3 cellular contexts compared by ENCODE assay signal in the genomic region with DNA sequence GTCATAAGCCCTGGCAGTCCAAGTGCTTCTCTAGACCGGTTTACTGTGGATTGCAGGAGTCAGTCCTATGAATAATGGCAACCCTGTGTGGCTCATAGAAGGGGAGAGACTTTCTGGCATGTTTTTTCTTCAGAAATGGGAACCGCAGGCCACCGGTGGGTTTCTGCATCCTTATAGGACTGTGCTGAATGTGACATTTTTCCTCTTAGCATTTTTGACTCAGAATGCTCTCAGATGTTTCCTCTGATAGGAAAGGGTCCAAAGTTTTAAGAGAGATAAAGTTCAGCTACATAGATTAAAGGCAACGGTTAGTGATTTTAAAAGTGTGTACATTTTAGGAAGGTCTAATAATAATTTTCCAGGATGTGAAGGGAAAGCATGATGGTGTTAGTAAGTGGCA.
TF ChIP-seq lines count a peak whose summit lies in the region.

No MANE protein-coding gene starts in this region.

TF ChIP-seq in A549, 52 proteins besides CTCF, POLR2A, EP300 and RAD21:
- TF ChIP-seq EHMT2 (IDR thresholded peaks at IDR 0.05; ENCODE audit: low read depth) (no peak), HEYL (CRISPR knock-in tag; IDR thresholded peaks at IDR 0.05) (no peak), TP53 (CRISPR knock-in tag; IDR thresholded peaks at IDR 0.05) (no peak)

TF ChIP-seq in GM23338, 12 proteins besides CTCF, POLR2A, EP300 and RAD21 (continues in another document):
- TF ChIP-seq, protein P1, sequence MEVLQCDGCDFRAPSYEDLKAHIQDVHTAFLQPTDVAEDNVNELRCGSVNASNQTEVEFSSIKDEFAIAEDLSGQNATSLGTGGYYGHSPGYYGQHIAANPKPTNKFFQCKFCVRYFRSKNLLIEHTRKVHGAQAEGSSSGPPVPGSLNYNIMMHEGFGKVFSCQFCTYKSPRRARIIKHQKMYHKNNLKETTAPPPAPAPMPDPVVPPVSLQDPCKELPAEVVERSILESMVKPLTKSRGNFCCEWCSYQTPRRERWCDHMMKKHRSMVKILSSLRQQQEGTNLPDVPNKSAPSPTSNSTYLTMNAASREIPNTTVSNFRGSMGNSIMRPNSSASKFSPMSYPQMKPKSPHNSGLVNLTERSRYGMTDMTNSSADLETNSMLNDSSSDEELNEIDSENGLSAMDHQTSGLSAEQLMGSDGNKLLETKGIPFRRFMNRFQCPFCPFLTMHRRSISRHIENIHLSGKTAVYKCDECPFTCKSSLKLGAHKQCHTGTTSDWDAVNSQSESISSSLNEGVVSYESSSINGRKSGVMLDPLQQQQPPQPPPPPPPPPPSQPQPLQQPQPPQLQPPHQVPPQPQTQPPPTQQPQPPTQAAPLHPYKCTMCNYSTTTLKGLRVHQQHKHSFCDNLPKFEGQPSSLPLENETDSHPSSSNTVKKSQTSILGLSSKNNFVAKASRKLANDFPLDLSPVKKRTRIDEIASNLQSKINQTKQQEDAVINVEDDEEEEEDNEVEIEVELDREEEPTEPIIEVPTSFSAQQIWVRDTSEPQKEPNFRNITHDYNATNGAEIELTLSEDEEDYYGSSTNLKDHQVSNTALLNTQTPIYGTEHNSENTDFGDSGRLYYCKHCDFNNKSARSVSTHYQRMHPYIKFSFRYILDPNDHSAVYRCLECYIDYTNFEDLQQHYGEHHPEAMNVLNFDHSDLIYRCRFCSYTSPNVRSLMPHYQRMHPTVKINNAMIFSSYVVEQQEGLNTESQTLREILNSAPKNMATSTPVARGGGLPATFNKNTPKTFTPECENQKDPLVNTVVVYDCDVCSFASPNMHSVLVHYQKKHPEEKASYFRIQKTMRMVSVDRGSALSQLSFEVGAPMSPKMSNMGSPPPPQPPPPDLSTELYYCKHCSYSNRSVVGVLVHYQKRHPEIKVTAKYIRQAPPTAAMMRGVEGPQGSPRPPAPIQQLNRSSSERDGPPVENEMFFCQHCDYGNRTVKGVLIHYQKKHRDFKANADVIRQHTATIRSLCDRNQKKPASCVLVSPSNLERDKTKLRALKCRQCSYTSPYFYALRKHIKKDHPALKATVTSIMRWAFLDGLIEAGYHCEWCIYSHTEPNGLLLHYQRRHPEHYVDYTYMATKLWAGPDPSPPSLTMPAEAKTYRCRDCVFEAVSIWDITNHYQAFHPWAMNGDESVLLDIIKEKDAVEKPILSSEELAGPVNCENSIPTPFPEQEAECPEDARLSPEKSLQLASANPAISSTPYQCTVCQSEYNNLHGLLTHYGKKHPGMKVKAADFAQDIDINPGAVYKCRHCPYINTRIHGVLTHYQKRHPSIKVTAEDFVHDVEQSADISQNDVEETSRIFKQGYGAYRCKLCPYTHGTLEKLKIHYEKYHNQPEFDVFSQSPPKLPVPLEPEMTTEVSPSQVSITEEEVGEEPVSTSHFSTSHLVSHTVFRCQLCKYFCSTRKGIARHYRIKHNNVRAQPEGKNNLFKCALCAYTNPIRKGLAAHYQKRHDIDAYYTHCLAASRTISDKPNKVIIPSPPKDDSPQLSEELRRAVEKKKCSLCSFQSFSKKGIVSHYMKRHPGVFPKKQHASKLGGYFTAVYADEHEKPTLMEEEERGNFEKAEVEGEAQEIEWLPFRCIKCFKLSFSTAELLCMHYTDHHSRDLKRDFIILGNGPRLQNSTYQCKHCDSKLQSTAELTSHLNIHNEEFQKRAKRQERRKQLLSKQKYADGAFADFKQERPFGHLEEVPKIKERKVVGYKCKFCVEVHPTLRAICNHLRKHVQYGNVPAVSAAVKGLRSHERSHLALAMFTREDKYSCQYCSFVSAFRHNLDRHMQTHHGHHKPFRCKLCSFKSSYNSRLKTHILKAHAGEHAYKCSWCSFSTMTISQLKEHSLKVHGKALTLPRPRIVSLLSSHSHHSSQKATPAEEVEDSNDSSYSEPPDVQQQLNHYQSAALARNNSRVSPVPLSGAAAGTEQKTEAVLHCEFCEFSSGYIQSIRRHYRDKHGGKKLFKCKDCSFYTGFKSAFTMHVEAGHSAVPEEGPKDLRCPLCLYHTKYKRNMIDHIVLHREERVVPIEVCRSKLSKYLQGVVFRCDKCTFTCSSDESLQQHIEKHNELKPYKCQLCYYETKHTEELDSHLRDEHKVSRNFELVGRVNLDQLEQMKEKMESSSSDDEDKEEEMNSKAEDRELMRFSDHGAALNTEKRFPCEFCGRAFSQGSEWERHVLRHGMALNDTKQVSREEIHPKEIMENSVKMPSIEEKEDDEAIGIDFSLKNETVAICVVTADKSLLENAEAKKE (CRISPR knock-in tag; IDR thresholded peaks at IDR 0.05): no peak
- no peak for TF ChIP-seq EZH2 (IDR thresholded peaks at IDR 0.05; ENCODE audit: low read depth, unreplicated experiment)
- TF ChIP-seq EZH2phosphoT487 (IDR thresholded peaks at IDR 0.05; ENCODE audit: unreplicated experiment): no peak
- TF ChIP-seq ZNF331 (CRISPR knock-in tag; IDR thresholded peaks at IDR 0.05; ENCODE audit: low read depth): no peak
- TF ChIP-seq STAT1 (IDR thresholded peaks at IDR 0.05; ENCODE audit: unreplicated experiment): no peak
- TF ChIP-seq ZNF114 (CRISPR knock-in tag; IDR thresholded peaks at IDR 0.05): no peak
- no peak for TF ChIP-seq POLR2AphosphoS5 (IDR thresholded peaks at IDR 0.05; ENCODE audit: low read depth)
- TF ChIP-seq, protein P2, sequence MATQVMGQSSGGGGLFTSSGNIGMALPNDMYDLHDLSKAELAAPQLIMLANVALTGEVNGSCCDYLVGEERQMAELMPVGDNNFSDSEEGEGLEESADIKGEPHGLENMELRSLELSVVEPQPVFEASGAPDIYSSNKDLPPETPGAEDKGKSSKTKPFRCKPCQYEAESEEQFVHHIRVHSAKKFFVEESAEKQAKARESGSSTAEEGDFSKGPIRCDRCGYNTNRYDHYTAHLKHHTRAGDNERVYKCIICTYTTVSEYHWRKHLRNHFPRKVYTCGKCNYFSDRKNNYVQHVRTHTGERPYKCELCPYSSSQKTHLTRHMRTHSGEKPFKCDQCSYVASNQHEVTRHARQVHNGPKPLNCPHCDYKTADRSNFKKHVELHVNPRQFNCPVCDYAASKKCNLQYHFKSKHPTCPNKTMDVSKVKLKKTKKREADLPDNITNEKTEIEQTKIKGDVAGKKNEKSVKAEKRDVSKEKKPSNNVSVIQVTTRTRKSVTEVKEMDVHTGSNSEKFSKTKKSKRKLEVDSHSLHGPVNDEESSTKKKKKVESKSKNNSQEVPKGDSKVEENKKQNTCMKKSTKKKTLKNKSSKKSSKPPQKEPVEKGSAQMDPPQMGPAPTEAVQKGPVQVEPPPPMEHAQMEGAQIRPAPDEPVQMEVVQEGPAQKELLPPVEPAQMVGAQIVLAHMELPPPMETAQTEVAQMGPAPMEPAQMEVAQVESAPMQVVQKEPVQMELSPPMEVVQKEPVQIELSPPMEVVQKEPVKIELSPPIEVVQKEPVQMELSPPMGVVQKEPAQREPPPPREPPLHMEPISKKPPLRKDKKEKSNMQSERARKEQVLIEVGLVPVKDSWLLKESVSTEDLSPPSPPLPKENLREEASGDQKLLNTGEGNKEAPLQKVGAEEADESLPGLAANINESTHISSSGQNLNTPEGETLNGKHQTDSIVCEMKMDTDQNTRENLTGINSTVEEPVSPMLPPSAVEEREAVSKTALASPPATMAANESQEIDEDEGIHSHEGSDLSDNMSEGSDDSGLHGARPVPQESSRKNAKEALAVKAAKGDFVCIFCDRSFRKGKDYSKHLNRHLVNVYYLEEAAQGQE (IDR thresholded peaks at IDR 0.05; ENCODE audit: unreplicated experiment): no peak
- TF ChIP-seq NANOG (IDR thresholded peaks at IDR 0.05; ENCODE audit: borderline replicate concordance): no peak
- no peak for TF ChIP-seq CREB1 (CRISPR knock-in tag; IDR thresholded peaks at IDR 0.05; ENCODE audit: low read depth)
- no peak for TF ChIP-seq JUNB (IDR thresholded peaks at IDR 0.05; ENCODE audit: unreplicated experiment)

TF ChIP-seq in GM12878, 131 proteins besides CTCF, POLR2A, EP300 and RAD21:
- TF ChIP-seq MXI1 (IDR thresholded peaks at IDR 0.05; ENCODE audit: low read depth, low read length) (no peak), SUPT20H (IDR thresholded peaks at IDR 0.05; ENCODE audit: borderline replicate concordance, control insufficient read depth, low read depth, low read length) (no peak), HDAC2 (IDR thresholded peaks at IDR 0.05) (no peak), SREBF1 (IDR thresholded peaks at IDR 0.05; ENCODE audit: low read length) (no peak), IKZF1 (conservative IDR thresholded peaks at IDR 0.05) (no peak), MTA2 (IDR thresholded peaks at IDR 0.05; ENCODE audit: low read depth) (no peak), LARP7 (IDR thresholded peaks at IDR 0.05) (no peak), CHD1 (IDR thresholded peaks at IDR 0.05; ENCODE audit: low read depth, low read length) (no peak), ZSCAN29 (IDR thresholded peaks at IDR 0.05) (no peak), CUX1 (IDR thresholded peaks at IDR 0.05; ENCODE audit: insufficient replicate concordance, low read depth, low read length) (no peak), RCOR1 (conservative IDR thresholded peaks at IDR 0.05; ENCODE audit: low read depth, low read length) (no peak), CBX3 (IDR thresholded peaks at IDR 0.05; ENCODE audit: borderline replicate concordance, low read depth) (no peak)
- TF ChIP-seq, protein P3, sequence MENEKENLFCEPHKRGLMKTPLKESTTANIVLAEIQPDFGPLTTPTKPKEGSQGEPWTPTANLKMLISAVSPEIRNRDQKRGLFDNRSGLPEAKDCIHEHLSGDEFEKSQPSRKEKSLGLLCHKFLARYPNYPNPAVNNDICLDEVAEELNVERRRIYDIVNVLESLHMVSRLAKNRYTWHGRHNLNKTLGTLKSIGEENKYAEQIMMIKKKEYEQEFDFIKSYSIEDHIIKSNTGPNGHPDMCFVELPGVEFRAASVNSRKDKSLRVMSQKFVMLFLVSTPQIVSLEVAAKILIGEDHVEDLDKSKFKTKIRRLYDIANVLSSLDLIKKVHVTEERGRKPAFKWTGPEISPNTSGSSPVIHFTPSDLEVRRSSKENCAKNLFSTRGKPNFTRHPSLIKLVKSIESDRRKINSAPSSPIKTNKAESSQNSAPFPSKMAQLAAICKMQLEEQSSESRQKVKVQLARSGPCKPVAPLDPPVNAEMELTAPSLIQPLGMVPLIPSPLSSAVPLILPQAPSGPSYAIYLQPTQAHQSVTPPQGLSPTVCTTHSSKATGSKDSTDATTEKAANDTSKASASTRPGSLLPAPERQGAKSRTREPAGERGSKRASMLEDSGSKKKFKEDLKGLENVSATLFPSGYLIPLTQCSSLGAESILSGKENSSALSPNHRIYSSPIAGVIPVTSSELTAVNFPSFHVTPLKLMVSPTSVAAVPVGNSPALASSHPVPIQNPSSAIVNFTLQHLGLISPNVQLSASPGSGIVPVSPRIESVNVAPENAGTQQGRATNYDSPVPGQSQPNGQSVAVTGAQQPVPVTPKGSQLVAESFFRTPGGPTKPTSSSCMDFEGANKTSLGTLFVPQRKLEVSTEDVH (IDR thresholded peaks at IDR 0.05; ENCODE audit: low read depth, partially characterized antibody): no peak
- TF ChIP-seq, protein P4, sequence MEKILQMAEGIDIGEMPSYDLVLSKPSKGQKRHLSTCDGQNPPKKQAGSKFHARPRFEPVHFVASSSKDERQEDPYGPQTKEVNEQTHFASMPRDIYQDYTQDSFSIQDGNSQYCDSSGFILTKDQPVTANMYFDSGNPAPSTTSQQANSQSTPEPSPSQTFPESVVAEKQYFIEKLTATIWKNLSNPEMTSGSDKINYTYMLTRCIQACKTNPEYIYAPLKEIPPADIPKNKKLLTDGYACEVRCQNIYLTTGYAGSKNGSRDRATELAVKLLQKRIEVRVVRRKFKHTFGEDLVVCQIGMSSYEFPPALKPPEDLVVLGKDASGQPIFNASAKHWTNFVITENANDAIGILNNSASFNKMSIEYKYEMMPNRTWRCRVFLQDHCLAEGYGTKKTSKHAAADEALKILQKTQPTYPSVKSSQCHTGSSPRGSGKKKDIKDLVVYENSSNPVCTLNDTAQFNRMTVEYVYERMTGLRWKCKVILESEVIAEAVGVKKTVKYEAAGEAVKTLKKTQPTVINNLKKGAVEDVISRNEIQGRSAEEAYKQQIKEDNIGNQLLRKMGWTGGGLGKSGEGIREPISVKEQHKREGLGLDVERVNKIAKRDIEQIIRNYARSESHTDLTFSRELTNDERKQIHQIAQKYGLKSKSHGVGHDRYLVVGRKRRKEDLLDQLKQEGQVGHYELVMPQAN (conservative IDR thresholded peaks at IDR 0.05): no peak
